ENCODE assay signal across 16 cellular contexts in genomic region chr7:30254248-30254647, GRCh38.
"Had no signal": no experiment of that assay in that cellular context is flagged by ENCODE, and none has a peak within 500 bp of the region (broad histone marks: within the 10 kb centered on the region; RNA-seq: fewer than 3 reads in every experiment).

No MANE protein-coding gene starts in this region.

- DNase-seq: activated CD4-positive, alpha-beta T cell treated with anti-CD3 and anti-CD28 coated beads for 48 hours; activated CD4-positive, CD25-positive, alpha-beta regulatory T cell; activated CD8-positive, alpha-beta T cell treated with anti-CD3 and anti-CD28 coated beads for 36 hours; activated effector memory CD4-positive, alpha-beta T cell treated with Interleukin-2 at 50 U/mL for 16 hours; activated T-cell treated with anti-CD3 and anti-CD28 coated beads, Interleukin-2, amount 50 U/mL, for 24 hours; effector memory CD8-positive, alpha-beta T cell; foreskin fibroblast; hippocampal formation; mammary epithelial cell; midbrain; T-helper 1 cell; T-helper 9 cell; upper lobe of right lung had no signal

- ATAC-seq: activated CD8-positive, alpha-beta T cell treated with anti-CD3 and anti-CD28 coated beads for 36 hours; effector memory CD8-positive, alpha-beta T cell had no signal

- H3K9me3 ChIP-seq: prostate gland, right atrium auricular region, suprapubic skin, upper lobe of right lung had no signal

- H3K27ac ChIP-seq: prostate gland, right atrium auricular region, suprapubic skin, upper lobe of right lung had no signal

- H3K4me3 ChIP-seq: prostate gland, right atrium auricular region, suprapubic skin, upper lobe of right lung had no signal

- H3K4me1 ChIP-seq: prostate gland had no signal

- H3K36me3 ChIP-seq: prostate gland, right atrium auricular region, suprapubic skin, upper lobe of right lung had no signal

- H3K27me3 ChIP-seq: right atrium auricular region, suprapubic skin, upper lobe of right lung had no signal
